Comparison of ENCODE assay signal across 16 cellular contexts in genomic region chr4:47668256-47668655, GRCh38.
"Had no signal": no experiment of that assay in that cellular context is flagged by ENCODE, and none has a peak within 500 bp of the region (broad histone marks: within the 10 kb centered on the region; RNA-seq: fewer than 3 reads in every experiment).

No MANE protein-coding gene starts in this region.

- ATAC-seq: activated CD4-positive, CD25-positive, alpha-beta regulatory T cell treated with anti-CD3 and anti-CD28 coated beads, Interleukin-2, amount 50 U/mL, for 24 hours had no signal

- H3K36me3 ChIP-seq: WERI-Rb-1 had no signal

- DNase-seq: activated B cell treated with CpG ODN at 0.5 μM for 24 hours; activated CD4-positive, alpha-beta memory T cell treated with anti-CD3 and anti-CD28 coated beads for 36 hours; activated CD4-positive, alpha-beta T cell treated with anti-CD3 and anti-CD28 coated beads for 1 hour; activated CD4-positive, alpha-beta T cell treated with anti-CD3 and anti-CD28 coated beads, Interleukin-2, amount 50 U/mL, for 4 hours; activated CD4-positive, alpha-beta T cell treated with anti-CD3 and anti-CD28 coated beads, Interleukin-2, amount 50 U/mL, for 48 hours; activated CD4-positive, CD25-positive, alpha-beta regulatory T cell; activated CD4-positive, CD25-positive, alpha-beta regulatory T cell treated with anti-CD3 and anti-CD28 coated beads, Interleukin-2, amount 50 U/mL, for 72 hours; activated CD8-positive, alpha-beta memory T cell treated with anti-CD3 and anti-CD28 coated beads for 24 hours; activated CD8-positive, alpha-beta memory T cell treated with anti-CD3 and anti-CD28 coated beads, Interleukin-2, amount 10 ng/mL, durations not matched to agents 7 days and 5 days; activated CD8-positive, alpha-beta memory T cell treated with anti-CD3 and anti-CD28 coated beads, Interleukin-2, amount 50 U/mL, for 4 hours; activated CD8-positive, alpha-beta memory T cell treated with anti-CD3 and anti-CD28 coated beads, Interleukin-2, amount 50 U/mL, for 48 hours; T-helper 17 cell; T-helper 9 cell had no signal

- H3K27ac ChIP-seq: VCaP, WERI-Rb-1 had no signal
